In genomic region chr11:43367382-43368178, GRCh38 we compare ENCODE assay signal across 1 cellular context.
TF ChIP-seq lines count a peak whose summit lies in the region.

No MANE protein-coding gene starts in this region.

TF ChIP-seq in GM12878, 131 proteins besides CTCF, POLR2A, EP300 and RAD21 (continued from another document and continues in another):
- TF ChIP-seq, protein P1, sequence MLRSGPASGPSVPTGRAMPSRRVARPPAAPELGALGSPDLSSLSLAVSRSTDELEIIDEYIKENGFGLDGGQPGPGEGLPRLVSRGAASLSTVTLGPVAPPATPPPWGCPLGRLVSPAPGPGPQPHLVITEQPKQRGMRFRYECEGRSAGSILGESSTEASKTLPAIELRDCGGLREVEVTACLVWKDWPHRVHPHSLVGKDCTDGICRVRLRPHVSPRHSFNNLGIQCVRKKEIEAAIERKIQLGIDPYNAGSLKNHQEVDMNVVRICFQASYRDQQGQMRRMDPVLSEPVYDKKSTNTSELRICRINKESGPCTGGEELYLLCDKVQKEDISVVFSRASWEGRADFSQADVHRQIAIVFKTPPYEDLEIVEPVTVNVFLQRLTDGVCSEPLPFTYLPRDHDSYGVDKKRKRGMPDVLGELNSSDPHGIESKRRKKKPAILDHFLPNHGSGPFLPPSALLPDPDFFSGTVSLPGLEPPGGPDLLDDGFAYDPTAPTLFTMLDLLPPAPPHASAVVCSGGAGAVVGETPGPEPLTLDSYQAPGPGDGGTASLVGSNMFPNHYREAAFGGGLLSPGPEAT (IDR thresholded peaks at IDR 0.05; ENCODE audit: low read depth): peak; percentile 57; the same call in 1 of the 2 replicates
- TF ChIP-seq SPI1 (IDR thresholded peaks at IDR 0.05; ENCODE audit: borderline replicate concordance, insufficient read depth, low read depth, low read length) (peak; percentile 91), SMARCA5 (IDR thresholded peaks at IDR 0.05) (no peak), TCF3 (IDR thresholded peaks at IDR 0.05; ENCODE audit: borderline replicate concordance, insufficient read depth, low read depth, low read length) (no peak), ESRRA (IDR thresholded peaks at IDR 0.05; ENCODE audit: low read length) (no peak), MTA3 (IDR thresholded peaks at IDR 0.05; ENCODE audit: borderline replicate concordance, low read length) (no peak), SIN3A (IDR thresholded peaks at IDR 0.05; ENCODE audit: low read depth, low read length) (no peak), SUZ12 (IDR thresholded peaks at IDR 0.05; ENCODE audit: unreplicated experiment) (no peak), POU2F2 (IDR thresholded peaks at IDR 0.05; ENCODE audit: borderline replicate concordance, low read depth, low read length) (no peak), NR2F1 (conservative IDR thresholded peaks at IDR 0.05) (no peak), SKIL (IDR thresholded peaks at IDR 0.05; ENCODE audit: low read depth, poor library complexity, severe bottlenecking) (peak; percentile 44), EGR1 (IDR thresholded peaks at IDR 0.05; ENCODE audit: borderline replicate concordance in 1 of 2, low read depth in 2 of 2, low read length in 2 of 2) (no peak), IRF4 (IDR thresholded peaks at IDR 0.05; ENCODE audit: low read depth, low read length) (peak; percentile 95), TCF7 (IDR thresholded peaks at IDR 0.05; ENCODE audit: borderline replicate concordance) (no peak), HDGF (IDR thresholded peaks at IDR 0.05) (no peak), CREB1 (IDR thresholded peaks at IDR 0.05; ENCODE audit: low read depth) (0 out of 2 replicates have a peak, but pooled peaks have one; percentile 8), MTA2 (IDR thresholded peaks at IDR 0.05; ENCODE audit: low read depth) (peak; percentile 15; the same call in 1 of the 2 replicates), SREBF1 (IDR thresholded peaks at IDR 0.05; ENCODE audit: low read length) (no peak), STAT1 (conservative IDR thresholded peaks at IDR 0.05) (no peak), FOXK2 (IDR thresholded peaks at IDR 0.05) (no peak), SP1 (IDR thresholded peaks at IDR 0.05; ENCODE audit: low read depth, low read length) (no peak), DPF2 (IDR thresholded peaks at IDR 0.05) (peak; percentile 44; the same call in 1 of the 2 replicates), E2F8 (IDR thresholded peaks at IDR 0.05; ENCODE audit: low read depth, partially characterized antibody) (no peak), CEBPB (IDR thresholded peaks at IDR 0.05; ENCODE audit: borderline replicate concordance in 1 of 2, low read depth in 2 of 2, low read length in 2 of 2) (no peak), MEF2A (IDR thresholded peaks at IDR 0.05; ENCODE audit: insufficient read depth, low read depth, low read length) (no peak), NFXL1 (IDR thresholded peaks at IDR 0.05; ENCODE audit: borderline replicate concordance) (no peak), ZBTB33 (IDR thresholded peaks at IDR 0.05) (no peak), ZNF592 (IDR thresholded peaks at IDR 0.05) (no peak), KDM1A (IDR thresholded peaks at IDR 0.05; ENCODE audit: borderline replicate concordance) (no peak), ATF7 (IDR thresholded peaks at IDR 0.05; ENCODE audit: low read depth) (no peak)
- TF ChIP-seq, protein P2, sequence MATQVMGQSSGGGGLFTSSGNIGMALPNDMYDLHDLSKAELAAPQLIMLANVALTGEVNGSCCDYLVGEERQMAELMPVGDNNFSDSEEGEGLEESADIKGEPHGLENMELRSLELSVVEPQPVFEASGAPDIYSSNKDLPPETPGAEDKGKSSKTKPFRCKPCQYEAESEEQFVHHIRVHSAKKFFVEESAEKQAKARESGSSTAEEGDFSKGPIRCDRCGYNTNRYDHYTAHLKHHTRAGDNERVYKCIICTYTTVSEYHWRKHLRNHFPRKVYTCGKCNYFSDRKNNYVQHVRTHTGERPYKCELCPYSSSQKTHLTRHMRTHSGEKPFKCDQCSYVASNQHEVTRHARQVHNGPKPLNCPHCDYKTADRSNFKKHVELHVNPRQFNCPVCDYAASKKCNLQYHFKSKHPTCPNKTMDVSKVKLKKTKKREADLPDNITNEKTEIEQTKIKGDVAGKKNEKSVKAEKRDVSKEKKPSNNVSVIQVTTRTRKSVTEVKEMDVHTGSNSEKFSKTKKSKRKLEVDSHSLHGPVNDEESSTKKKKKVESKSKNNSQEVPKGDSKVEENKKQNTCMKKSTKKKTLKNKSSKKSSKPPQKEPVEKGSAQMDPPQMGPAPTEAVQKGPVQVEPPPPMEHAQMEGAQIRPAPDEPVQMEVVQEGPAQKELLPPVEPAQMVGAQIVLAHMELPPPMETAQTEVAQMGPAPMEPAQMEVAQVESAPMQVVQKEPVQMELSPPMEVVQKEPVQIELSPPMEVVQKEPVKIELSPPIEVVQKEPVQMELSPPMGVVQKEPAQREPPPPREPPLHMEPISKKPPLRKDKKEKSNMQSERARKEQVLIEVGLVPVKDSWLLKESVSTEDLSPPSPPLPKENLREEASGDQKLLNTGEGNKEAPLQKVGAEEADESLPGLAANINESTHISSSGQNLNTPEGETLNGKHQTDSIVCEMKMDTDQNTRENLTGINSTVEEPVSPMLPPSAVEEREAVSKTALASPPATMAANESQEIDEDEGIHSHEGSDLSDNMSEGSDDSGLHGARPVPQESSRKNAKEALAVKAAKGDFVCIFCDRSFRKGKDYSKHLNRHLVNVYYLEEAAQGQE (IDR thresholded peaks at IDR 0.05; ENCODE audit: low read depth, low read length): no peak
- TF ChIP-seq, protein P3, sequence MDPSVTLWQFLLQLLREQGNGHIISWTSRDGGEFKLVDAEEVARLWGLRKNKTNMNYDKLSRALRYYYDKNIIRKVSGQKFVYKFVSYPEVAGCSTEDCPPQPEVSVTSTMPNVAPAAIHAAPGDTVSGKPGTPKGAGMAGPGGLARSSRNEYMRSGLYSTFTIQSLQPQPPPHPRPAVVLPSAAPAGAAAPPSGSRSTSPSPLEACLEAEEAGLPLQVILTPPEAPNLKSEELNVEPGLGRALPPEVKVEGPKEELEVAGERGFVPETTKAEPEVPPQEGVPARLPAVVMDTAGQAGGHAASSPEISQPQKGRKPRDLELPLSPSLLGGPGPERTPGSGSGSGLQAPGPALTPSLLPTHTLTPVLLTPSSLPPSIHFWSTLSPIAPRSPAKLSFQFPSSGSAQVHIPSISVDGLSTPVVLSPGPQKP (IDR thresholded peaks at IDR 0.05; ENCODE audit: low read depth, low read length): no peak
- TF ChIP-seq, protein P4, sequence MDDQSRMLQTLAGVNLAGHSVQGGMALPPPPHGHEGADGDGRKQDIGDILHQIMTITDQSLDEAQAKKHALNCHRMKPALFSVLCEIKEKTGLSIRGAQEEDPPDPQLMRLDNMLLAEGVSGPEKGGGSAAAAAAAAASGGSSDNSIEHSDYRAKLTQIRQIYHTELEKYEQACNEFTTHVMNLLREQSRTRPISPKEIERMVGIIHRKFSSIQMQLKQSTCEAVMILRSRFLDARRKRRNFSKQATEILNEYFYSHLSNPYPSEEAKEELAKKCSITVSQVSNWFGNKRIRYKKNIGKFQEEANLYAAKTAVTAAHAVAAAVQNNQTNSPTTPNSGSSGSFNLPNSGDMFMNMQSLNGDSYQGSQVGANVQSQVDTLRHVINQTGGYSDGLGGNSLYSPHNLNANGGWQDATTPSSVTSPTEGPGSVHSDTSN (IDR thresholded peaks at IDR 0.05; ENCODE audit: insufficient replicate concordance, low read depth, low read length): no peak
- TF ChIP-seq, protein P5, sequence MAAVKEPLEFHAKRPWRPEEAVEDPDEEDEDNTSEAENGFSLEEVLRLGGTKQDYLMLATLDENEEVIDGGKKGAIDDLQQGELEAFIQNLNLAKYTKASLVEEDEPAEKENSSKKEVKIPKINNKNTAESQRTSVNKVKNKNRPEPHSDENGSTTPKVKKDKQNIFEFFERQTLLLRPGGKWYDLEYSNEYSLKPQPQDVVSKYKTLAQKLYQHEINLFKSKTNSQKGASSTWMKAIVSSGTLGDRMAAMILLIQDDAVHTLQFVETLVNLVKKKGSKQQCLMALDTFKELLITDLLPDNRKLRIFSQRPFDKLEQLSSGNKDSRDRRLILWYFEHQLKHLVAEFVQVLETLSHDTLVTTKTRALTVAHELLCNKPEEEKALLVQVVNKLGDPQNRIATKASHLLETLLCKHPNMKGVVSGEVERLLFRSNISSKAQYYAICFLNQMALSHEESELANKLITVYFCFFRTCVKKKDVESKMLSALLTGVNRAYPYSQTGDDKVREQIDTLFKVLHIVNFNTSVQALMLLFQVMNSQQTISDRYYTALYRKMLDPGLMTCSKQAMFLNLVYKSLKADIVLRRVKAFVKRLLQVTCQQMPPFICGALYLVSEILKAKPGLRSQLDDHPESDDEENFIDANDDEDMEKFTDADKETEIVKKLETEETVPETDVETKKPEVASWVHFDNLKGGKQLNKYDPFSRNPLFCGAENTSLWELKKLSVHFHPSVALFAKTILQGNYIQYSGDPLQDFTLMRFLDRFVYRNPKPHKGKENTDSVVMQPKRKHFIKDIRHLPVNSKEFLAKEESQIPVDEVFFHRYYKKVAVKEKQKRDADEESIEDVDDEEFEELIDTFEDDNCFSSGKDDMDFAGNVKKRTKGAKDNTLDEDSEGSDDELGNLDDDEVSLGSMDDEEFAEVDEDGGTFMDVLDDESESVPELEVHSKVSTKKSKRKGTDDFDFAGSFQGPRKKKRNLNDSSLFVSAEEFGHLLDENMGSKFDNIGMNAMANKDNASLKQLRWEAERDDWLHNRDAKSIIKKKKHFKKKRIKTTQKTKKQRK (IDR thresholded peaks at IDR 0.05; ENCODE audit: low read depth, low read length): no peak
